ENCODE assay signal across 10 cellular contexts in the genomic region with DNA sequence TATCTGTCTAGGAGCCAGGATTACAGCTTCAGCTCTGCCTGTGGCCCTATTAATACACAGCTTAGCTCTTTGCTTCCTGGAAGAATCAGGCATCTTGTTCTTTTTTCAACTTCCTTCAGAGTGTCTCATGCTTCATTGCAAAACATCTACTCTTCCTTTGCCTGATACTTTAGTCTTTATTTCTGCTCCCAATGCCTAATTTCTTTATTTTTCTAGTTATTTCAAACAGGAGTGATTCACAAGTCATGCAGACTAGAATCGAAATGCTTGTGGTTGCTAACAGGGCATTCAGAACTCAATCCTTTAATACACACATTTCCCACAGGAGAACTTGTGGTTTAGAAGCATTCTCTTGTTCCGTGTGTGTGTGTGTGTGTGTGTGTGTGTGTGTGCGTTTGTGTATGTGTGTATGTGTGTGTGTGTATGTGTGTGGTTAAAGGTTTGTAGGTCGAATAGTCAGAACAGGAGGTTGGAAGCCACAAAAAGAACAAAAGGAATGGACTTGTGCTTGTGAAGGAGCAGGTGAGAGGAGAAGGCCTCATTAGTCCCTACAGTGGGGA. TPM values are rescaled to one million over a fixed set of nuclear protein-coding genes. Genes with fewer than 3 reads are reported as not detected.
DNase-seq lines count a peak whose midpoint lies in the region; ATAC-seq and TF ChIP-seq lines count a peak whose summit lies in the region.
"Had no signal": no experiment of that assay in that cellular context is flagged by ENCODE, and none has a peak within 500 bp of the region (broad histone marks: within the 10 kb centered on the region; RNA-seq: fewer than 3 reads in every experiment).

No MANE protein-coding gene starts in this region.

- DNase-seq in activated CD4-positive, alpha-beta T cell treated with anti-CD3 and anti-CD28 coated beads for 36 hours, result no peak
- DNase-seq in activated CD4-positive, alpha-beta T cell treated with anti-CD3 and anti-CD28 coated beads, Interleukin-2, amount 50 U/mL, for 1 hour, result no peak
- DNase-seq in LHCN-M2 (ENCODE audit: low read depth) (peak; percentile 98), choroid plexus epithelial cell (ENCODE audit: low read depth) (peak; percentile 98), smooth muscle cell (lab: John Stamatoyannopoulos, UW; ENCODE audit: unreplicated experiment) (no peak), esophagus squamous epithelium (lab: John Stamatoyannopoulos, UW) (no peak), posterior cingulate gyrus (no peak), HPDE6-E6E7 (ENCODE audit: extremely low spot score) (no peak)
- DNase-seq: activated CD4-positive, CD25-positive, alpha-beta regulatory T cell treated with anti-CD3 and anti-CD28 coated beads, Interleukin-2, amount 50 U/mL, for 72 hours; NCI-H446 treated with DMSO at 0.1 percent for 48 hours had no signal

- H3K4me2 ChIP-seq in smooth muscle cell, result peak overlapping the region; percentile 43

- no peak for TF ChIP-seq CTCF in choroid plexus epithelial cell (conservative IDR thresholded peaks at IDR 0.05; ENCODE audit: low read depth, low read length)
- no peak for TF ChIP-seq CTCF in smooth muscle cell (IDR thresholded peaks at IDR 0.05; ENCODE audit: borderline replicate concordance, insufficient read depth, poor library complexity, severe bottlenecking)
- TF ChIP-seq CTCF in esophagus squamous epithelium (IDR thresholded peaks at IDR 0.05), result no peak

- intact Hi-C loops in activated CD4-positive, alpha-beta T cell treated with anti-CD3 and anti-CD28 coated beads for 36 hours (cut with DNase I, micrococcal nuclease), result no loop called here
- intact Hi-C loops in esophagus squamous epithelium (cut with DNase I), result no loop called here
- intact Hi-C loops in posterior cingulate gyrus (cut with DNase I), result no loop called here

- H3F3A ChIP-seq in smooth muscle cell (ENCODE audit: low read depth), result peaks cover 19% of the 10 kb centered on the region

- 18% methylated on average over 4 of the region's 4 CpGs for WGBS in smooth muscle cell (ENCODE audit: low lambda C conversion rate)
- 45 to 53% methylated on average over 4 of the region's 4 CpGs for WGBS in esophagus squamous epithelium, 2 donors

- H3K4me3 Mint-ChIP-seq in activated CD4-positive, alpha-beta T cell treated with anti-CD3 and anti-CD28 coated beads for 36 hours, result no peak overlapping the region

- H3K27me3 Mint-ChIP-seq in activated CD4-positive, alpha-beta T cell treated with anti-CD3 and anti-CD28 coated beads for 36 hours, result peaks cover 16% of the 10 kb centered on the region

- no peaks in the 10 kb centered on the region for H3K79me2 ChIP-seq in smooth muscle cell (ENCODE audit: low read depth)

- peak overlapping the region; percentile 42 for H3K9ac ChIP-seq in smooth muscle cell (ENCODE audit: low read depth)

- H3K27me3 ChIP-seq in smooth muscle cell (ENCODE audit: low read depth), result no peaks in the 10 kb centered on the region
- peaks cover 0 to 60% (median 2%) of the 10 kb centered on the region in 4 donors for H3K27me3 ChIP-seq in esophagus squamous epithelium

- peaks cover 6% of the 10 kb centered on the region for H3K4me1 ChIP-seq in smooth muscle cell (ENCODE audit: low read depth)
- no peaks in the 10 kb centered on the region for H3K4me1 ChIP-seq in esophagus squamous epithelium

- CTCF ChIA-PET in activated CD4-positive, alpha-beta T cell treated with anti-CD3 and anti-CD28 coated beads for 36 hours (lab: Charles Lee), result interaction anchor here (2.0 to 3.2 kb wide), 4 partner anchors 8 to 27 kb away, joined by 6 to 14 read pairs (median 11); no protein-coding TSS in a partner anchor

- H3K36me3 Mint-ChIP-seq in activated CD4-positive, alpha-beta T cell treated with anti-CD3 and anti-CD28 coated beads for 36 hours (ENCODE audit: low read depth), result no peaks in the 10 kb centered on the region

- no peaks in the 10 kb centered on the region for H3K36me3 ChIP-seq in smooth muscle cell (ENCODE audit: low read depth)
- H3K36me3 ChIP-seq in esophagus squamous epithelium, result no peaks in the 10 kb centered on the region

- peak overlapping the region; percentile 88 for H3K27ac ChIP-seq in smooth muscle cell (ENCODE audit: low read depth)
- no peak overlapping the region for H3K27ac ChIP-seq in esophagus squamous epithelium

- no peaks in the 10 kb centered on the region for H4K20me1 ChIP-seq in smooth muscle cell (ENCODE audit: low read depth)

- H3K4me3 ChIP-seq in choroid plexus epithelial cell (ENCODE audit: low read depth, low read length) (no peak overlapping the region), smooth muscle cell (no peak overlapping the region), esophagus squamous epithelium (no peak overlapping the region)

- peaks cover 10% of the 10 kb centered on the region for H3K4me1 Mint-ChIP-seq in activated CD4-positive, alpha-beta T cell treated with anti-CD3 and anti-CD28 coated beads for 36 hours

- no peak overlapping the region for H2AFZ ChIP-seq in smooth muscle cell (ENCODE audit: low read depth)

- POLR2A ChIA-PET in activated CD4-positive, alpha-beta T cell treated with anti-CD3 and anti-CD28 coated beads for 36 hours (lab: Charles Lee), result no interaction called here

- no peak overlapping the region for H3K27ac Mint-ChIP-seq in activated CD4-positive, alpha-beta T cell treated with anti-CD3 and anti-CD28 coated beads for 36 hours

- H3K9me3 ChIP-seq in smooth muscle cell (replicated peaks; ENCODE audit: low read depth), result no peaks in the 10 kb centered on the region
- no peaks in the 10 kb centered on the region for H3K9me3 ChIP-seq in esophagus squamous epithelium

- TF ChIP-seq POLR2A in esophagus squamous epithelium (IDR thresholded peaks at IDR 0.05), result no peak

- peak; percentile 80 for ATAC-seq in activated CD4-positive, alpha-beta T cell treated with anti-CD3 and anti-CD28 coated beads for 36 hours

- H3K9me3 Mint-ChIP-seq in activated CD4-positive, alpha-beta T cell treated with anti-CD3 and anti-CD28 coated beads for 36 hours (ENCODE audit: low read depth), result no peaks in the 10 kb centered on the region

RNA-seq across cellular contexts. Expression of gene INSIG2, which starts 28.3 kb away (rescaled TPM):
- total RNA-seq in activated CD4-positive, alpha-beta T cell treated with anti-CD3 and anti-CD28 coated beads for 36 hours, result 10 to 100 TPM; 23.5 to 56.4 TPM
- total RNA-seq in LHCN-M2 (2014; rRNA removed) (13.5 and 16.6 TPM in 2 replicates), smooth muscle cell (51.6 and 71.1 TPM in 2 replicates), esophagus squamous epithelium (10 to 100 TPM in 1 of 4 donors, 1 to 10 TPM in 3; 2.5 to 10.1 (median 6.5) TPM)
- 11.5 TPM for polyA plus RNA-seq in LHCN-M2 (2012)
- 73.1 and 85.6 TPM in 2 replicates for polyA plus RNA-seq in smooth muscle cell

RNA-seq across cellular contexts. Expression of gene CCDC93, which starts 46.1 kb away (rescaled TPM):
- total RNA-seq in activated CD4-positive, alpha-beta T cell treated with anti-CD3 and anti-CD28 coated beads for 36 hours, result 10 to 100 TPM; 26.2 to 39.5 TPM
- 10.8 and 15.3 TPM in 2 replicates for total RNA-seq in LHCN-M2 (2014; rRNA removed)
- polyA plus RNA-seq in LHCN-M2 (2012), result 6.9 TPM
- 13.2 and 17.2 TPM in 2 replicates for total RNA-seq in smooth muscle cell
- 9.5 and 15.7 TPM in 2 replicates for polyA plus RNA-seq in smooth muscle cell
- total RNA-seq in esophagus squamous epithelium, result 10 to 100 TPM; 10.6 to 20.4 (median 17.2) TPM

Comparison
In these comparisons a context has a peak if more than half of its experiments do, and no peak if none do; other contexts are left out.
1. DNase-seq: peak in LHCN-M2 (single experiment) and choroid plexus epithelial cell (single experiment); none in activated CD4-positive, alpha-beta T cell treated with anti-CD3 and anti-CD28 coated beads for 36 hours (single experiment), activated CD4-positive, alpha-beta T cell treated with anti-CD3 and anti-CD28 coated beads, Interleukin-2, amount 50 U/mL, for 1 hour (single experiment), smooth muscle cell (single experiment), esophagus squamous epithelium (single experiment), posterior cingulate gyrus (0 of 10) and HPDE6-E6E7 (single experiment).